ENCODE assay signal across 10 cellular contexts in genomic region chr15:79430901-79431635, GRCh38. TPM values are rescaled to one million over a fixed set of nuclear protein-coding genes. Genes with fewer than 3 reads are reported as not detected.
DNase-seq lines count a peak whose midpoint lies in the region; ATAC-seq, FAIRE-seq and TF ChIP-seq lines count a peak whose summit lies in the region.
"Had no signal": no experiment of that assay in that cellular context is flagged by ENCODE, and none has a peak within 500 bp of the region (broad histone marks: within the 10 kb centered on the region; RNA-seq: fewer than 3 reads in every experiment).

No MANE protein-coding gene starts in this region.

- DNase-seq in NCI-H2171 treated with DMSO at 0.1 percent for 48 hours (lab: John Stamatoyannopoulos, UW) (peak; percentile 39), NCI-H2171 (lab: John Stamatoyannopoulos, UW) (no peak), astrocyte (ENCODE audit: low read depth) (no peak), smooth muscle cell (lab: John Stamatoyannopoulos, UW; ENCODE audit: unreplicated experiment) (no peak), middle frontal gyrus (ENCODE audit: extremely low spot score, low spot score) (no peak)

- H3K4me3 Mint-ChIP-seq in astrocyte (ENCODE audit: unreplicated experiment) = peak overlapping the region; percentile 79

- H3K36me3 Mint-ChIP-seq in astrocyte (ENCODE audit: low read depth, unreplicated experiment) = no peaks in the 10 kb centered on the region

- ATAC-seq in HG03354 (IDR thresholded peaks at IDR 0.05; ENCODE audit: poor library complexity, severe bottlenecking, unreplicated experiment) = no peak
- no peak for ATAC-seq in GM19467 (IDR thresholded peaks at IDR 0.05; ENCODE audit: unreplicated experiment)

- H3K9me3 Mint-ChIP-seq in astrocyte (ENCODE audit: unreplicated experiment) = peaks cover 3% of the 10 kb centered on the region

- peaks cover 14% of the 10 kb centered on the region for H3K4me1 ChIP-seq in astrocyte (ENCODE audit: insufficient read depth, low read length)
- H3K4me1 ChIP-seq in iPS-15b (ENCODE audit: control insufficient read depth, insufficient read depth, low read length) = peaks cover 16% of the 10 kb centered on the region
- peaks cover 20% of the 10 kb centered on the region for H3K4me1 ChIP-seq in smooth muscle cell (ENCODE audit: low read depth)

- FAIRE-seq in astrocyte (lab: Jason Lieb, UNC) = no peak
- FAIRE-seq: A204.1 had no signal

- peaks cover 42% of the 10 kb centered on the region for H3K27me3 ChIP-seq in astrocyte (ENCODE audit: insufficient read depth, low read length)
- H3K27me3 ChIP-seq in iPS-15b (ENCODE audit: control insufficient read depth, insufficient read depth, low read length) = peaks cover 69% of the 10 kb centered on the region
- H3K27me3 ChIP-seq in smooth muscle cell (ENCODE audit: low read depth) = peaks cover 8% of the 10 kb centered on the region

- H3K9ac ChIP-seq in astrocyte (ENCODE audit: low read length) (peak overlapping the region; percentile 50), iPS-15b (ENCODE audit: low read depth, low read length) (no peak overlapping the region), smooth muscle cell (ENCODE audit: low read depth) (peak overlapping the region; percentile 74)

- H4K20me1 ChIP-seq in astrocyte (ENCODE audit: insufficient read depth, low read length) = peaks cover 21% of the 10 kb centered on the region
- peaks cover 28% of the 10 kb centered on the region for H4K20me1 ChIP-seq in smooth muscle cell (ENCODE audit: low read depth)

- peaks cover 2% of the 10 kb centered on the region for H3K4me1 Mint-ChIP-seq in astrocyte (ENCODE audit: low read depth, unreplicated experiment)

- peaks cover 9% of the 10 kb centered on the region for H3F3A ChIP-seq in smooth muscle cell (ENCODE audit: low read depth)

- TF ChIP-seq CTCF in astrocyte (IDR thresholded peaks at IDR 0.05; ENCODE audit: insufficient read depth, low read depth, low read length) (no peak), smooth muscle cell (IDR thresholded peaks at IDR 0.05; ENCODE audit: borderline replicate concordance, insufficient read depth, poor library complexity, severe bottlenecking) (no peak)

- H2AFZ ChIP-seq in astrocyte (ENCODE audit: low read depth, low read length) = peak overlapping the region; percentile 83
- peak overlapping the region; percentile 68 for H2AFZ ChIP-seq in smooth muscle cell (ENCODE audit: low read depth)

- no peak overlapping the region for H3K27ac Mint-ChIP-seq in astrocyte (ENCODE audit: unreplicated experiment)

- H3K4me3 ChIP-seq in astrocyte (ENCODE audit: insufficient read depth, low read depth, low read length) = peak overlapping the region; percentile 62
- peak overlapping the region; percentile 68 for H3K4me3 ChIP-seq in iPS-15b (ENCODE audit: low read depth, low read length)
- H3K4me3 ChIP-seq in smooth muscle cell = peak overlapping the region; percentile 68

- H3K27me3 Mint-ChIP-seq in astrocyte (ENCODE audit: low read depth, unreplicated experiment) = peaks cover 71% of the 10 kb centered on the region

- no peaks in the 10 kb centered on the region for H3K9me3 ChIP-seq in astrocyte (ENCODE audit: insufficient read depth, low read depth, low read length)
- H3K9me3 ChIP-seq in iPS-15b (ENCODE audit: control insufficient read depth, insufficient read depth, low read length) = no peaks in the 10 kb centered on the region
- H3K9me3 ChIP-seq in smooth muscle cell (replicated peaks; ENCODE audit: low read depth) = no peaks in the 10 kb centered on the region
- H3K9me3 ChIP-seq: SJSA1 had no signal

- H3K27ac ChIP-seq in astrocyte (ENCODE audit: low read depth, low read length) (no peak overlapping the region), smooth muscle cell (ENCODE audit: low read depth) (peak overlapping the region; percentile 50)
- H3K27ac ChIP-seq: SJSA1 had no signal

- H3K79me2 ChIP-seq in astrocyte (ENCODE audit: insufficient read depth, low read length) = no peaks in the 10 kb centered on the region
- peaks cover 27% of the 10 kb centered on the region for H3K79me2 ChIP-seq in smooth muscle cell (ENCODE audit: low read depth)

- no peaks in the 10 kb centered on the region for H3K36me3 ChIP-seq in astrocyte (ENCODE audit: insufficient read depth, low read length)
- H3K36me3 ChIP-seq in iPS-15b (ENCODE audit: control insufficient read depth, insufficient read depth, low read length) = no peaks in the 10 kb centered on the region
- no peaks in the 10 kb centered on the region for H3K36me3 ChIP-seq in smooth muscle cell (ENCODE audit: low read depth)
- H3K36me3 ChIP-seq: SJSA1 had no signal

- WGBS in smooth muscle cell (ENCODE audit: low lambda C conversion rate) = 12% methylated on average over 14 of the region's 14 CpGs

- H3K4me2 ChIP-seq in astrocyte (ENCODE audit: low read length) = peak overlapping the region; percentile 93
- peak overlapping the region; percentile 94 for H3K4me2 ChIP-seq in smooth muscle cell

RNA-seq across cellular contexts. Expression of gene MINAR1, which starts 1.1 kb away (rescaled TPM):
- total RNA-seq in astrocyte (1.7 TPM in 2 replicates), smooth muscle cell (21.3 and 26.7 TPM in 2 replicates)
- polyA plus RNA-seq in smooth muscle cell = 0.98 and 4.9 TPM in 2 replicates
